In genomic region chr17:40284085-40284713, GRCh38 we compare ENCODE assay signal across 9 cellular contexts. TPM values are rescaled to one million over a fixed set of nuclear protein-coding genes. Genes with fewer than 3 reads are reported as not detected.
DNase-seq lines count a peak whose midpoint lies in the region; ATAC-seq and TF ChIP-seq lines count a peak whose summit lies in the region.
"Had no signal": no experiment of that assay in that cellular context is flagged by ENCODE, and none has a peak within 500 bp of the region (broad histone marks: within the 10 kb centered on the region; RNA-seq: fewer than 3 reads in every experiment).

No MANE protein-coding gene starts in this region.

- H3K4me1 Mint-ChIP-seq in mesothelial cell of epicardium, result peaks cover 36% of the 10 kb centered on the region

- in situ Hi-C loops in mammary epithelial cell (cut with MboI; ENCODE audit: low sequenced_read_pairs in 2 of 2), result no loop called here

- BruUV-seq in mammary epithelial cell (replicated peaks; lab: Mats Ljungman, UMichigan), result no TSS peak

- H2AFZ ChIP-seq in mammary epithelial cell (ENCODE audit: low read depth, low read length), result peak overlapping the region; percentile 1

- no peak overlapping the region for H3K4me3 Mint-ChIP-seq in mesothelial cell of epicardium
- H3K4me3 Mint-ChIP-seq: activated B cell treated with CpG ODN at 0.5 μM for 24 hours had no signal

- peaks cover 33% of the 10 kb centered on the region for H3K4me1 ChIP-seq in mammary epithelial cell (ENCODE audit: insufficient read depth, low read length)

- CTCF ChIA-PET in mammary epithelial cell (lab: Charles Lee; ENCODE audit: low non-redundant PET), result interaction anchor here (0.7 to 1.2 kb wide), 2 partner anchors 171 to 1897 kb away, joined by 4 to 6 read pairs; partner anchors contain the start of gene KCNH4

- no peaks in the 10 kb centered on the region for H3K27me3 Mint-ChIP-seq in mesothelial cell of epicardium (ENCODE audit: low read depth)
- H3K27me3 Mint-ChIP-seq: activated B cell treated with CpG ODN at 0.5 μM for 24 hours had no signal

- H3K9me3 Mint-ChIP-seq in mesothelial cell of epicardium, result no peaks in the 10 kb centered on the region
- H3K9me3 Mint-ChIP-seq: activated B cell treated with CpG ODN at 0.5 μM for 24 hours had no signal

- peak overlapping the region; percentile 85 for H3K27ac Mint-ChIP-seq in mesothelial cell of epicardium
- H3K27ac Mint-ChIP-seq: activated B cell treated with CpG ODN at 0.5 μM for 24 hours had no signal

- H3K27ac ChIP-seq in mammary epithelial cell (ENCODE audit: insufficient read depth, low read depth, low read length) (peak overlapping the region; percentile 91), substantia nigra (ENCODE audit: low read depth, low read length, poor library complexity, severe bottlenecking) (no peak overlapping the region)

- dilution Hi-C loops in mammary epithelial cell (cut with HindIII; ENCODE audit: low sequenced_read_pairs), result no loop called here

- no peak for TF ChIP-seq RAD21 in Ishikawa (IDR thresholded peaks at IDR 0.05; ENCODE audit: low read depth)

- no peaks in the 10 kb centered on the region for H4K20me1 ChIP-seq in mammary epithelial cell (ENCODE audit: insufficient read depth, low read length)

- intact Hi-C loops in mammary epithelial cell (cut with micrococcal nuclease), result no loop called here

- DNase-seq in AG08395 (ENCODE audit: low spot score), result peak; percentile 76
- DNase-seq in mammary epithelial cell, result peak; percentile 92
- no peak for DNase-seq in mesothelial cell of epicardium (ENCODE audit: low spot score in 2 of 2, unreplicated experiment in 2 of 2)
- no peak for DNase-seq in NCI-H2107 (lab: John Stamatoyannopoulos, UW)
- DNase-seq in substantia nigra (lab: John Stamatoyannopoulos, UW), result no peak
- DNase-seq in T1000 (lab: John Stamatoyannopoulos, UW), result no peak
- DNase-seq: activated B cell treated with CpG ODN at 0.5 μM for 24 hours had no signal

- peak overlapping the region; percentile 80 for H3K4me2 ChIP-seq in mammary epithelial cell (ENCODE audit: insufficient read depth, low read depth, low read length)

- ATAC-seq in GM18861 (IDR thresholded peaks at IDR 0.05; ENCODE audit: unreplicated experiment), result no peak

- peaks cover 11% of the 10 kb centered on the region for H3K36me3 ChIP-seq in mammary epithelial cell (ENCODE audit: insufficient read depth, low read length)

- peak; percentile 26 to 32 for TF ChIP-seq CTCF in mammary epithelial cell (conservative IDR thresholded peaks at IDR 0.05 in 1 of 2, IDR thresholded peaks at IDR 0.05 in 1 of 2; ENCODE audit: extremely low read depth in 1 of 2, insufficient read depth in 1 of 2, low read depth in 1 of 2, low read length in 2 of 2)
- no peak for TF ChIP-seq CTCF in mesothelial cell of epicardium (IDR thresholded peaks at IDR 0.05; ENCODE audit: unreplicated experiment)

- peak overlapping the region; percentile 70 for H3K9ac ChIP-seq in mammary epithelial cell (ENCODE audit: insufficient read depth, low read length)

- WGBS in mammary epithelial cell (ENCODE audit: low coverage, missing lambda C conversion rate), result 45% methylated on average over 2 of the region's 2 CpGs

- peak overlapping the region; percentile 24 to 44 (median 43) for H3K4me3 ChIP-seq in mammary epithelial cell (replicated peaks in 1 of 3; ENCODE audit: insufficient read depth in 1 of 3, low read depth in 2 of 3, low read length in 3 of 3)

- H3K36me3 Mint-ChIP-seq in mesothelial cell of epicardium, result peaks cover 17% of the 10 kb centered on the region

- H3K9me3 ChIP-seq in mammary epithelial cell (replicated peaks; ENCODE audit: insufficient read depth, low read length), result no peaks in the 10 kb centered on the region

- H3K79me2 ChIP-seq in mammary epithelial cell (ENCODE audit: insufficient read depth, low read length), result peaks cover 10% of the 10 kb centered on the region

- no peaks in the 10 kb centered on the region for H3K27me3 ChIP-seq in mammary epithelial cell (ENCODE audit: insufficient read depth, low read length)

- peak; percentile 31; the same call in 1 of the 2 replicates for TF ChIP-seq EP300 in Ishikawa (IDR thresholded peaks at IDR 0.05; ENCODE audit: borderline replicate concordance)

TF ChIP-seq in Ishikawa, 13 proteins besides CTCF, POLR2A, EP300 and RAD21:
- peak; percentile 57 for TF ChIP-seq TEAD4 (IDR thresholded peaks at IDR 0.05)
- TF ChIP-seq TAF1 (IDR thresholded peaks at IDR 0.05; ENCODE audit: low read depth), result no peak
- TF ChIP-seq CEBPB (IDR thresholded peaks at IDR 0.05), result 0 out of 2 replicates have a peak, but pooled peaks have one; percentile 5
- TF ChIP-seq TCF12 (IDR thresholded peaks at IDR 0.05; ENCODE audit: low read depth), result 0 out of 2 replicates have a peak, but pooled peaks have one; percentile 34

RNA-seq across cellular contexts. Expression of gene CDC6, which starts 3.5 kb away (rescaled TPM):
- 10 to 100 TPM in 1 of 2 donors, 1 to 10 TPM in 1; 5.2 to 61.8 TPM for total RNA-seq in mammary epithelial cell
- 53.9 TPM for polyA plus RNA-seq in mammary epithelial cell
- polyA minus RNA-seq in mammary epithelial cell, result 22.7 TPM
- 16.4 to 18.9 TPM (median 16.8 TPM) in 3 replicates for total RNA-seq in mesothelial cell of epicardium

RNA-seq across cellular contexts. Expression of gene RARA, which starts 24.8 kb away (rescaled TPM):
- total RNA-seq in mammary epithelial cell (10 to 100 TPM; 12.7 to 26.6 TPM), mesothelial cell of epicardium (74.0 to 80.8 TPM (median 79.6 TPM) in 3 replicates)
- 6.9 TPM for polyA plus RNA-seq in mammary epithelial cell
- 18.5 TPM for polyA minus RNA-seq in mammary epithelial cell

Comparison
In these comparisons a context has a peak if more than half of its experiments do, and no peak if none do; other contexts are left out.
1. DNase-seq: peak in AG08395 (single experiment) and mammary epithelial cell (single experiment); none in mesothelial cell of epicardium (0 of 2), NCI-H2107 (single experiment), substantia nigra (0 of 49) and T1000 (single experiment).